14 cellular contexts compared by ENCODE assay signal in genomic region chr1:61086245-61086644, GRCh38. TPM values are rescaled to one million over a fixed set of nuclear protein-coding genes. Genes with fewer than 3 reads are reported as not detected.
A peak's percentile ranks its signal among the peaks of the same experiment; 100 is the strongest.
DNase-seq lines count a peak whose midpoint lies in the region; ATAC-seq and TF ChIP-seq lines count a peak whose summit lies in the region.
"Had no signal": no experiment of that assay in that cellular context is flagged by ENCODE, and none has a peak within 500 bp of the region (broad histone marks: within the 10 kb centered on the region; RNA-seq: fewer than 3 reads in every experiment).

No MANE protein-coding gene starts in this region.

- no peak overlapping the region for H2BK5ac ChIP-seq in mesenchymal stem cell (ENCODE audit: low read depth, low read length, poor library complexity, severe bottlenecking)

- no peaks in the 10 kb centered on the region for H3F3A ChIP-seq in PC-3 (ENCODE audit: low read length, unreplicated experiment)

- H4K20me1 ChIP-seq in PC-3 (ENCODE audit: low read length), result no peaks in the 10 kb centered on the region

- no peak for ATAC-seq in PC-3
- no peak for ATAC-seq in thoracic aorta (ENCODE audit: insufficient number of reproducible peaks, low FRiP score, low read depth)

- H3K9me2 ChIP-seq in PC-3 (replicated peaks; ENCODE audit: low read length), result no peaks in the 10 kb centered on the region

- H2AK5ac ChIP-seq in mesenchymal stem cell (ENCODE audit: low read length, severe bottlenecking), result no peak overlapping the region

- no peak overlapping the region for H3K14ac ChIP-seq in mesenchymal stem cell (ENCODE audit: low read length in 2 of 2)

- H2AFZ ChIP-seq in PC-3 (ENCODE audit: low read length) (no peak overlapping the region), mesenchymal stem cell (ENCODE audit: low read depth, low read length) (no peak overlapping the region)

- H4K91ac ChIP-seq in mesenchymal stem cell (ENCODE audit: low read length), result no peak overlapping the region

- WGBS in mesenchymal stem cell, result 100% methylated on average over 1 of the region's 3 CpGs
- WGBS in lower leg skin, 2 donors, result 63 to 64% methylated on average over 3 of the region's 3 CpGs

- no peak for TF ChIP-seq CTCF in PC-3 (conservative IDR thresholded peaks at IDR 0.05; ENCODE audit: low read depth, low read length)
- TF ChIP-seq CTCF in breast epithelium (IDR thresholded peaks at IDR 0.05), result no peak
- TF ChIP-seq CTCF in thoracic aorta (IDR thresholded peaks at IDR 0.05), result no peak
- TF ChIP-seq CTCF in lower leg skin (IDR thresholded peaks at IDR 0.05), result no peak

- H3K4me3 ChIP-seq in PC-3 (ENCODE audit: low read length) (no peak overlapping the region; the same call in 1 of the 2 replicates), breast epithelium (no peak overlapping the region), mesenchymal stem cell (ENCODE audit: insufficient read depth in 1 of 2, low read depth in 1 of 2, low read length in 2 of 2) (peak overlapping the region in 1 of 2 experiments; percentile 90), thoracic aorta (peak overlapping the region; percentile 96), lower leg skin (ENCODE audit: low read depth, poor library complexity, severe bottlenecking) (no peak overlapping the region)
- H3K4me3 ChIP-seq: BLaER1, skin epidermis had no signal

- H3K79me1 ChIP-seq in mesenchymal stem cell (replicated peaks; ENCODE audit: low read length, poor library complexity, severe bottlenecking), result peaks cover 9% of the 10 kb centered on the region

- no TSS peak for BruUV-seq in PC-3 (replicated peaks; lab: Mats Ljungman, UMichigan)

- intact Hi-C loops in PC-3 (cut with micrococcal nuclease) (loop anchor here (10.0 kb wide), 1 partner anchor 129 kb away; no protein-coding TSS in a partner anchor), breast epithelium (cut with DNase I; ENCODE audit: low total_unique reads) (no loop called here), lower leg skin (cut with DNase I; ENCODE audit: low total_unique reads) (loop anchor here (10.0 kb wide), 1 partner anchor 109 kb away; no protein-coding TSS in a partner anchor)

- CTCF ChIA-PET in PC-3 (lab: Charles Lee), result no interaction called here

- H3K18ac ChIP-seq in mesenchymal stem cell (ENCODE audit: low read depth in 1 of 2, low read length in 2 of 2), result no peak overlapping the region

- no peak overlapping the region for H2BK12ac ChIP-seq in mesenchymal stem cell (ENCODE audit: low read length in 2 of 2)

- H3K4me2 ChIP-seq in PC-3 (ENCODE audit: low read length) (peak overlapping the region; percentile 94), mesenchymal stem cell (ENCODE audit: low read length, poor library complexity, severe bottlenecking) (no peak overlapping the region)
- H3K4me2 ChIP-seq: BLaER1 had no signal

- H3K9ac ChIP-seq in PC-3 (ENCODE audit: low read length) (no peak overlapping the region), mesenchymal stem cell (ENCODE audit: low read length) (peak overlapping the region; percentile 93)
- H3K9ac ChIP-seq: BLaER1 had no signal

- no peak overlapping the region for H4K8ac ChIP-seq in mesenchymal stem cell (ENCODE audit: low read length)

- H3K4ac ChIP-seq in mesenchymal stem cell (ENCODE audit: low read depth in 1 of 2, low read length in 2 of 2), result no peak overlapping the region

- DNase-seq in PC-3 (no peak), breast epithelium (ENCODE audit: low spot score in 2 of 2) (no peak), mesenchymal stem cell (no peak), thoracic aorta (ENCODE audit: low spot score) (no peak), lower leg skin (ENCODE audit: low spot score in 2 of 2) (no peak), retina (no peak), GF-D8 (lab: John Stamatoyannopoulos, UW) (no peak)
- DNase-seq: activated CD4-positive, alpha-beta T cell treated with anti-CD3 and anti-CD28 coated beads for 1 hour; activated CD8-positive, alpha-beta memory T cell treated with anti-CD3 and anti-CD28 coated beads, Interleukin-2, amount 50 U/mL, for 4 hours; brain microvascular endothelial cell; NCI-H82; T-helper 2 cell had no signal

- no peaks in the 10 kb centered on the region for H3K27me3 ChIP-seq in PC-3 (ENCODE audit: low read length)
- H3K27me3 ChIP-seq in breast epithelium, result no peaks in the 10 kb centered on the region
- no peaks in the 10 kb centered on the region for H3K27me3 ChIP-seq in mesenchymal stem cell (ENCODE audit: control insufficient read depth in 1 of 2, insufficient read depth in 1 of 2, low read length in 2 of 2)
- no peaks in the 10 kb centered on the region for H3K27me3 ChIP-seq in thoracic aorta (replicated peaks; ENCODE audit: insufficient read depth)
- H3K27me3 ChIP-seq: brain microvascular endothelial cell had no signal

- H3K36me3 ChIP-seq in PC-3 (ENCODE audit: low read depth, low read length) (peaks cover 4% of the 10 kb centered on the region; the same call in 1 of the 2 replicates), breast epithelium (no peaks in the 10 kb centered on the region), mesenchymal stem cell (ENCODE audit: control insufficient read depth in 1 of 2, insufficient read depth in 2 of 2, low read depth in 1 of 2, low read length in 2 of 2) (peaks cover 4 to 14% of the 10 kb centered on the region in 2 experiments), thoracic aorta (peaks cover 7% of the 10 kb centered on the region)
- H3K36me3 ChIP-seq: BLaER1, brain microvascular endothelial cell had no signal

- no peaks in the 10 kb centered on the region for H3K9me3 ChIP-seq in PC-3 (ENCODE audit: low read length)
- no peaks in the 10 kb centered on the region for H3K9me3 ChIP-seq in breast epithelium
- H3K9me3 ChIP-seq in mesenchymal stem cell (ENCODE audit: control insufficient read depth, low read length), result no peaks in the 10 kb centered on the region
- no peaks in the 10 kb centered on the region for H3K9me3 ChIP-seq in thoracic aorta
- H3K9me3 ChIP-seq: BLaER1 had no signal

- no peak for TF ChIP-seq POLR2A in breast epithelium (IDR thresholded peaks at IDR 0.05)
- no peak for TF ChIP-seq POLR2A in lower leg skin (IDR thresholded peaks at IDR 0.05)

- H3K27ac ChIP-seq in PC-3 (ENCODE audit: low read length), result no peak overlapping the region
- H3K27ac ChIP-seq in breast epithelium, result peak overlapping the region; percentile 3 to 8
- H3K27ac ChIP-seq in mesenchymal stem cell (ENCODE audit: low read length, poor library complexity, severe bottlenecking), result no peak overlapping the region
- peak overlapping the region; percentile 94 for H3K27ac ChIP-seq in thoracic aorta
- H3K27ac ChIP-seq: BLaER1, brain microvascular endothelial cell had no signal

- H3K79me2 ChIP-seq in PC-3 (ENCODE audit: low read length), result peaks cover 69% of the 10 kb centered on the region

- no peak overlapping the region for H2BK15ac ChIP-seq in mesenchymal stem cell (ENCODE audit: low read depth, poor library complexity, severe bottlenecking)

- no peak overlapping the region for H2BK120ac ChIP-seq in mesenchymal stem cell (ENCODE audit: low read depth, low read length)

- POLR2A ChIA-PET in PC-3 (lab: Charles Lee; ENCODE audit: unreplicated experiment), result no interaction called here

- H3K23ac ChIP-seq in mesenchymal stem cell (ENCODE audit: low read length in 2 of 2), result no peak overlapping the region

- peaks cover 38% of the 10 kb centered on the region for H3K4me1 ChIP-seq in PC-3 (ENCODE audit: insufficient read depth, low read length)
- no peaks in the 10 kb centered on the region for H3K4me1 ChIP-seq in breast epithelium
- no peaks in the 10 kb centered on the region for H3K4me1 ChIP-seq in mesenchymal stem cell (ENCODE audit: control insufficient read depth, insufficient read depth, low read depth, low read length)
- peaks cover 12 to 31% of the 10 kb centered on the region in 2 donors for H3K4me1 ChIP-seq in thoracic aorta (ENCODE audit: control insufficient read depth in 1 of 2, low read depth in 2 of 2)

RNA-seq across cellular contexts. Expression of gene NFIA, which starts 3.9 kb away (rescaled TPM):
- total RNA-seq in PC-3 (2014; rRNA removed), result 5.2 and 12.7 TPM in 2 replicates
- total RNA-seq in breast epithelium, result 10 to 100 TPM; 54.9 to 87.5 (median 79.6) TPM
- polyA plus RNA-seq in mesenchymal stem cell (2013, experiment 1 of 2), result 5.0 TPM
- polyA plus RNA-seq in mesenchymal stem cell (2013, experiment 2 of 2), result 4.9 TPM
- total RNA-seq in thoracic aorta, result 100 to 1,000 TPM in 1 of 2 donors, 10 to 100 TPM in 1; 99.8 to 118 TPM
- total RNA-seq in lower leg skin, result 10 to 100 TPM; 26.0 to 32.5 (median 30.3) TPM

Comparison
In these comparisons a context has a peak if more than half of its experiments do, and no peak if none do; other contexts are left out.
1. H3K27ac ChIP-seq: peak in breast epithelium (2 of 2) and thoracic aorta (2 of 2); none in PC-3 (single experiment) and mesenchymal stem cell (single experiment).